12 cellular contexts compared by ENCODE assay signal in genomic region chr11:103907548-103908455, GRCh38.
DNase-seq lines count a peak whose midpoint lies in the region; ATAC-seq and TF ChIP-seq lines count a peak whose summit lies in the region.
"Had no signal": no experiment of that assay in that cellular context is flagged by ENCODE, and none has a peak within 500 bp of the region (broad histone marks: within the 10 kb centered on the region; RNA-seq: fewer than 3 reads in every experiment).

No MANE protein-coding gene starts in this region.

- peaks cover 17% of the 10 kb centered on the region for H3K36me3 Mint-ChIP-seq in nephron (ENCODE audit: low read depth)

- no peak for ATAC-seq in HG03571 (IDR thresholded peaks at IDR 0.05; ENCODE audit: unreplicated experiment)

- H3K27ac Mint-ChIP-seq in nephron: peak overlapping the region; percentile 9 to 22 (median 12)

- no peak for TF ChIP-seq CTCF in cardiac fibroblast (IDR thresholded peaks at IDR 0.05; ENCODE audit: low read depth, low read length)
- no peak for TF ChIP-seq CTCF in nephron (IDR thresholded peaks at IDR 0.05; ENCODE audit: unreplicated experiment in 3 of 3)

- peaks cover 13% of the 10 kb centered on the region for H3K4me1 Mint-ChIP-seq in nephron

- DNase-seq in GM03348 (ENCODE audit: low spot score) (peak; percentile 55), Kasumi-1 (lab: John Stamatoyannopoulos, UW) (peak; percentile 44 to 47), cardiac fibroblast (ENCODE audit: low read depth in 2 of 2) (peak; percentile 64 to 67), glomerular visceral epithelial cell (ENCODE audit: extremely low spot score) (no peak)
- DNase-seq in activated CD8-positive, alpha-beta memory T cell treated with anti-CD3 and anti-CD28 coated beads, Interleukin-2, amount 50 U/mL, for 48 hours: no peak
- DNase-seq in stimulated activated CD4-positive, alpha-beta T cell treated with anti-CD3 and anti-CD28 coated beads, Interleukin-4, amount 100 ng/mL, for 24 hours: no peak
- DNase-seq: DMS 273 treated with DMSO at 0.1 percent for 48 hours; head of caudate nucleus; NK-92 treated with Interleukin-12 subunit alpha and Interleukin-12 subunit beta, amount 100 ng/mL, for 24 hours; stimulated activated CD4-positive, alpha-beta T cell treated with anti-CD3 and anti-CD28 coated beads, Interleukin-12 subunit alpha, Interleukin-12 subunit beta, amount 100 ng/mL, for 4 hours had no signal

- H3K4me3 Mint-ChIP-seq in nephron: no peak overlapping the region

- H3K27me3 Mint-ChIP-seq in nephron (ENCODE audit: low read depth): peaks cover 8% of the 10 kb centered on the region

- H3K4me3 ChIP-seq in cardiac fibroblast (replicated peaks in 1 of 2; ENCODE audit: low read depth in 2 of 2, low read length in 2 of 2): no peak overlapping the region

- peaks cover 14% of the 10 kb centered on the region for H3K9me3 Mint-ChIP-seq in nephron

Comparison
In these comparisons a context has a peak if more than half of its experiments do, and no peak if none do; other contexts are left out.
1. DNase-seq: peak in GM03348 (single experiment), Kasumi-1 (2 of 2) and cardiac fibroblast (2 of 2); none in activated CD8-positive, alpha-beta memory T cell treated with anti-CD3 and anti-CD28 coated beads, Interleukin-2, amount 50 U/mL, for 48 hours (single experiment), stimulated activated CD4-positive, alpha-beta T cell treated with anti-CD3 and anti-CD28 coated beads, Interleukin-4, amount 100 ng/mL, for 24 hours (single experiment) and glomerular visceral epithelial cell (single experiment).